In genomic region chr9:83714316-83714715, GRCh38 we compare ENCODE assay signal across 10 cellular contexts. TPM values are rescaled to one million over a fixed set of nuclear protein-coding genes. Genes with fewer than 3 reads are reported as not detected.
DNase-seq lines count a peak whose midpoint lies in the region; ATAC-seq and TF ChIP-seq lines count a peak whose summit lies in the region.
"Had no signal": no experiment of that assay in that cellular context is flagged by ENCODE, and none has a peak within 500 bp of the region (broad histone marks: within the 10 kb centered on the region; RNA-seq: fewer than 3 reads in every experiment).

No MANE protein-coding gene starts in this region.

- no peaks in the 10 kb centered on the region for H3K4me1 ChIP-seq in CD8-positive, alpha-beta T cell (ENCODE audit: insufficient read depth, low read length)
- H3K4me1 ChIP-seq: esophagus squamous epithelium had no signal

- H3K27me3 ChIP-seq in CD8-positive, alpha-beta T cell (ENCODE audit: insufficient read depth, low read length), result no peaks in the 10 kb centered on the region
- H3K27me3 ChIP-seq: esophagus squamous epithelium, neutrophil had no signal

- H3K36me3 ChIP-seq in CD8-positive, alpha-beta T cell (ENCODE audit: insufficient read depth, low read length), result no peaks in the 10 kb centered on the region
- H3K36me3 ChIP-seq: esophagus squamous epithelium, neutrophil had no signal

- H3K4me3 ChIP-seq in CD8-positive, alpha-beta T cell (ENCODE audit: low read depth, low read length), result no peak overlapping the region
- H3K4me3 ChIP-seq: esophagus squamous epithelium had no signal

- no peaks in the 10 kb centered on the region for H3K36me3 Mint-ChIP-seq in CD8-positive, alpha-beta T cell

- intact Hi-C loops in CD8-positive, alpha-beta T cell (cut with DNase I, micrococcal nuclease), result no loop called here

- peak; percentile 54 for TF ChIP-seq CTCF in CD8-positive, alpha-beta T cell (IDR thresholded peaks at IDR 0.05)

- CTCF ChIA-PET in CD8-positive, alpha-beta T cell (lab: Charles Lee), result interaction anchor here (1.5 kb wide), 1 partner anchor 54 kb away, joined by 3 read pairs; no protein-coding TSS in a partner anchor

- H3K9me3 ChIP-seq in CD8-positive, alpha-beta T cell (ENCODE audit: low read length), result no peaks in the 10 kb centered on the region
- H3K9me3 ChIP-seq: esophagus squamous epithelium, neutrophil had no signal

- no peaks in the 10 kb centered on the region for H3K9me3 Mint-ChIP-seq in CD8-positive, alpha-beta T cell

- peaks cover under 1% of the 10 kb centered on the region for H3K4me1 Mint-ChIP-seq in CD8-positive, alpha-beta T cell (ENCODE audit: low read depth)

- DNase-seq in CD8-positive, alpha-beta T cell, result no peak
- DNase-seq in RPMI8226 (peak; percentile 20), left lobe of liver (ENCODE audit: low spot score) (no peak), activated gamma-delta T cell (lab: John Stamatoyannopoulos, UW) (no peak)
- DNase-seq: esophagus squamous epithelium had no signal

- ATAC-seq in CD8-positive, alpha-beta T cell, result peak; percentile 55
- ATAC-seq in GM21717 (IDR thresholded peaks at IDR 0.05; ENCODE audit: unreplicated experiment) (peak; percentile 52), left lobe of liver (peak; percentile 57), GM19328 (IDR thresholded peaks at IDR 0.05; ENCODE audit: unreplicated experiment) (no peak), GM19452 (IDR thresholded peaks at IDR 0.05; ENCODE audit: unreplicated experiment) (no peak), GM18520 (IDR thresholded peaks at IDR 0.05; ENCODE audit: unreplicated experiment) (no peak)

- no peaks in the 10 kb centered on the region for H3K27me3 Mint-ChIP-seq in CD8-positive, alpha-beta T cell (ENCODE audit: low read depth)

- no peak overlapping the region for H3K4me3 Mint-ChIP-seq in CD8-positive, alpha-beta T cell

- H3K27ac Mint-ChIP-seq in CD8-positive, alpha-beta T cell, result no peak overlapping the region

- POLR2A ChIA-PET in CD8-positive, alpha-beta T cell (lab: Charles Lee), result no interaction called here

- no peak overlapping the region for H3K27ac ChIP-seq in CD8-positive, alpha-beta T cell (ENCODE audit: low read depth, low read length)
- H3K27ac ChIP-seq: esophagus squamous epithelium, neutrophil had no signal

RNA-seq across cellular contexts. Expression of gene UBQLN1, which starts 6.6 kb away (rescaled TPM):
- total RNA-seq in CD8-positive, alpha-beta T cell, result 100 to 1,000 TPM; 163 to 169 TPM
- 45.9 TPM for total RNA-seq in left lobe of liver

Comparison
In these comparisons a context has a peak if more than half of its experiments do, and no peak if none do; other contexts are left out.
1. ATAC-seq: peak in CD8-positive, alpha-beta T cell (single experiment), GM21717 (single experiment) and left lobe of liver (single experiment); none in GM19328 (single experiment), GM19452 (single experiment) and GM18520 (single experiment).